16 cellular contexts compared by ENCODE assay signal in genomic region chr20:50772418-50773185, GRCh38.
"Had no signal": no experiment of that assay in that cellular context is flagged by ENCODE, and none has a peak within 500 bp of the region (broad histone marks: within the 10 kb centered on the region; RNA-seq: fewer than 3 reads in every experiment).

No MANE protein-coding gene starts in this region.

- H3K4me3 ChIP-seq: gastroesophageal sphincter, neural progenitor cell, ovary, uterus had no signal

- H3K27me3 ChIP-seq: gastroesophageal sphincter, neural progenitor cell, ovary, uterus had no signal

- H3K4me3 Mint-ChIP-seq: activated naive CD4-positive, alpha-beta T cell treated with anti-CD3 and anti-CD28 coated beads, Interleukin-2, amount 50 U/mL, for 24 hours; mesothelial cell of epicardium; neural progenitor cell; T-helper 2 cell treated with Interferon-gamma antibody and Interleukin-4, amounts not matched to agents 5 μg/mL and 100 μg/mL, for 36 hours had no signal

- H3K36me3 ChIP-seq: gastroesophageal sphincter, neural progenitor cell, ovary, uterus had no signal

- ATAC-seq: gastroesophageal sphincter had no signal

- H3K27ac ChIP-seq: epithelial cell of prostate, gastroesophageal sphincter, neural progenitor cell, ovary, uterus, VCaP had no signal

- H3K9me3 ChIP-seq: gastroesophageal sphincter, ovary, uterus had no signal

- H3K27ac Mint-ChIP-seq: activated naive CD4-positive, alpha-beta T cell treated with anti-CD3 and anti-CD28 coated beads, Interleukin-2, amount 50 U/mL, for 24 hours; activated T-helper 2 cell treated with anti-CD3 and anti-CD28 coated beads, Interferon-gamma antibody, Interleukin-2, Interleukin-4, amounts not matched to agents 10 μg/mL and 5 μg/mL and 100 μg/mL, durations not matched to agents 14 hours and 24 hours and 36 hours; mesothelial cell of epicardium; neural progenitor cell; T-helper 2 cell treated with Interferon-gamma antibody and Interleukin-4, amounts not matched to agents 5 μg/mL and 100 μg/mL, for 36 hours had no signal

- H3K36me3 Mint-ChIP-seq: activated naive CD4-positive, alpha-beta T cell treated with anti-CD3 and anti-CD28 coated beads, Interleukin-2, amount 50 U/mL, for 24 hours; mesothelial cell of epicardium; neural progenitor cell had no signal

- H3K27me3 Mint-ChIP-seq: activated naive CD4-positive, alpha-beta T cell treated with anti-CD3 and anti-CD28 coated beads, Interleukin-2, amount 50 U/mL, for 24 hours had no signal

- DNase-seq: activated CD4-positive, alpha-beta T cell treated with anti-CD3 and anti-CD28 coated beads for 4 hours; activated T-cell treated with anti-CD3 and anti-CD28 coated beads for 4 hours; caudate nucleus; cortex of kidney; effector memory CD4-positive, alpha-beta T cell; stimulated activated naive CD4-positive, alpha-beta T cell had no signal

- H3K4me1 Mint-ChIP-seq: activated naive CD4-positive, alpha-beta T cell treated with anti-CD3 and anti-CD28 coated beads, Interleukin-2, amount 50 U/mL, for 24 hours had no signal

- H3K4me1 ChIP-seq: gastroesophageal sphincter, uterus had no signal

- H3K9me3 Mint-ChIP-seq: activated naive CD4-positive, alpha-beta T cell treated with anti-CD3 and anti-CD28 coated beads, Interleukin-2, amount 50 U/mL, for 24 hours; activated T-helper 2 cell treated with anti-CD3 and anti-CD28 coated beads, Interferon-gamma antibody, Interleukin-2, Interleukin-4, amounts not matched to agents 10 μg/mL and 5 μg/mL and 100 μg/mL, durations not matched to agents 14 hours and 24 hours and 36 hours; mesothelial cell of epicardium; neural progenitor cell; T-helper 2 cell treated with Interferon-gamma antibody and Interleukin-4, amounts not matched to agents 5 μg/mL and 100 μg/mL, for 36 hours had no signal
